ENCODE assay signal across 12 cellular contexts in the genomic region with DNA sequence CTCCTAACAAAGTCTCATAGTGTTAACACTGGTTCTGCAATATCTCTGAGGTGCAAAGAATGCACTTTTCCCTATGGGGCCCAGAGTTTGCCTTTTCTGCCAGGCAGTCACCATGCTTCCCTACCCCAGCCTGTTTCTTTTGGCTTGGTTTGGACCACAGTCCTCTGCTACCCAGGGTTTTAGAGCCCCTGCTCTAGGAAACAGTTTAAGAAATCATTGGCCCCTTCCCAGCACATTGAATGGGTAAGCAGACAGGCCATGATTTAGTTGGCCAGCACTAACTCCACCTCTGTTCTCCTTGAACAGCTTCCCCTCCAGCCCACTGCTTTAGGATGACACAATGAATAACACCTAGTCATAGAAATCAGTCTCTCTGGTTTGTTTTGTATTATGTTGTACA.
DNase-seq lines count a peak whose midpoint lies in the region; ATAC-seq, FAIRE-seq and TF ChIP-seq lines count a peak whose summit lies in the region.
"Had no signal": no experiment of that assay in that cellular context is flagged by ENCODE, and none has a peak within 500 bp of the region (broad histone marks: within the 10 kb centered on the region; RNA-seq: fewer than 3 reads in every experiment).

No MANE protein-coding gene starts in this region.

- TF ChIP-seq RAD21 in GM12878 (IDR thresholded peaks at IDR 0.05; ENCODE audit: insufficient read depth, low read depth, low read length) (no peak), SK-N-SH (IDR thresholded peaks at IDR 0.05; ENCODE audit: low read length) (no peak)

- POLR2A ChIA-PET in GM12878 (lab: Charles Lee) (interaction anchor here (0.5 kb wide), 2 partner anchors 170 to 234 kb away, joined by 3 to 5 read pairs; no protein-coding TSS in a partner anchor), SK-N-SH (lab: Yijun Ruan, JAX) (no interaction called here)

- FAIRE-seq in GM12878 (lab: Jason Lieb, UNC) (no peak), keratinocyte (lab: Jason Lieb, UNC) (no peak)

- H3K4me1 ChIP-seq in cardiac muscle cell (ENCODE audit: low read depth) (no peaks in the 10 kb centered on the region), GM12878 (ENCODE audit: control insufficient read depth, insufficient read depth, low read length) (no peaks in the 10 kb centered on the region), keratinocyte (ENCODE audit: control insufficient read depth, extremely low read depth, insufficient read depth, low read length) (peaks cover 76% of the 10 kb centered on the region), thoracic aorta (ENCODE audit: control insufficient read depth in 1 of 2, low read depth in 2 of 2) (peaks cover 34 to 51% of the 10 kb centered on the region in 2 donors), SK-N-SH (ENCODE audit: control insufficient read depth in 1 of 2, insufficient read depth in 2 of 2, low read depth in 1 of 2, low read length in 1 of 2) (peaks cover 17 to 25% of the 10 kb centered on the region in 2 experiments; a peak in 3 of 4 replicates), esophagus muscularis mucosa (peaks cover 58 to 90% (median 72%) of the 10 kb centered on the region in 4 donors)

- peaks cover 10% of the 10 kb centered on the region for H3K9me1 ChIP-seq in keratinocyte (ENCODE audit: control insufficient read depth, extremely low read depth, insufficient read depth, low read length)

- intact Hi-C loops in Right ventricle myocardium superior (cut with DNase I): loop anchor here (10.0 kb wide), 1 partner anchor 237 kb away; no protein-coding TSS in a partner anchor
- intact Hi-C loops in GM12878 (cut with micrococcal nuclease; ENCODE audit: unreplicated experiment): loop anchor here (5.0 kb wide), 2 partner anchors 125 kb away; partner anchors contain the start of genes DCAF12 and MYORG
- intact Hi-C loops in esophagus muscularis mucosa (cut with DNase I): loop anchor here (2.0 kb wide), 2 partner anchors 73 to 125 kb away; partner anchors contain the start of genes DCAF12 and UBAP1

- H3K4me2 ChIP-seq in GM12878 (ENCODE audit: control insufficient read depth, insufficient read depth): no peak overlapping the region
- no peak overlapping the region for H3K4me2 ChIP-seq in keratinocyte (ENCODE audit: control insufficient read depth, extremely low read depth, insufficient read depth, low read depth, low read length)
- H3K4me2 ChIP-seq in SK-N-SH: no peak overlapping the region

- H3K9me3 ChIP-seq in cardiac muscle cell (ENCODE audit: low read depth) (no peaks in the 10 kb centered on the region), GM12878 (replicated peaks; ENCODE audit: control insufficient read depth, insufficient read depth, low read length) (no peaks in the 10 kb centered on the region), keratinocyte (ENCODE audit: control insufficient read depth, low read depth, low read length) (no peaks in the 10 kb centered on the region), thoracic aorta (no peaks in the 10 kb centered on the region), SK-N-SH (no peaks in the 10 kb centered on the region), esophagus muscularis mucosa (no peaks in the 10 kb centered on the region)
- H3K9me3 ChIP-seq: tibial nerve had no signal

- TF ChIP-seq CTCF in cardiac muscle cell (IDR thresholded peaks at IDR 0.05; ENCODE audit: low read depth, low read length) (no peak), GM12878 (IDR thresholded peaks at IDR 0.05 in 2 of 3, conservative IDR thresholded peaks at IDR 0.05 in 1 of 3; ENCODE audit: control insufficient read depth in 2 of 3, extremely low read depth in 1 of 3, insufficient read depth in 1 of 3, low read depth in 3 of 3, low read length in 3 of 3) (no peak), keratinocyte (optimal IDR thresholded peaks at IDR 0.05 in 1 of 3, IDR thresholded peaks at IDR 0.05 in 1 of 3, conservative IDR thresholded peaks at IDR 0.05 in 1 of 3; ENCODE audit: extremely low read depth in 1 of 3, insufficient read depth in 2 of 3, low read length in 3 of 3) (no peak), thoracic aorta (IDR thresholded peaks at IDR 0.05) (no peak), SK-N-SH (IDR thresholded peaks at IDR 0.05) (no peak), esophagus muscularis mucosa (IDR thresholded peaks at IDR 0.05) (no peak)

- H3K27me3 ChIP-seq in cardiac muscle cell (no peaks in the 10 kb centered on the region), GM12878 (replicated peaks in 1 of 2; ENCODE audit: control insufficient read depth in 2 of 2, insufficient read depth in 2 of 2, low read length in 1 of 2) (no peaks in the 10 kb centered on the region), keratinocyte (ENCODE audit: control insufficient read depth, extremely low read depth, insufficient read depth, low read length) (no peaks in the 10 kb centered on the region), thoracic aorta (replicated peaks; ENCODE audit: insufficient read depth) (no peaks in the 10 kb centered on the region), SK-N-SH (ENCODE audit: insufficient read depth) (no peaks in the 10 kb centered on the region), esophagus muscularis mucosa (no peaks in the 10 kb centered on the region)
- H3K27me3 ChIP-seq: tibial nerve had no signal

- dilution Hi-C loops in keratinocyte (cut with MboI; ENCODE audit: extremely low pct_ligation_motif_present, low sequenced_read_pairs): no loop called here

- H3K9me2 ChIP-seq in SK-N-SH: no peaks in the 10 kb centered on the region

- H3K27ac ChIP-seq in cardiac muscle cell (peak overlapping the region; percentile 13), GM12878 (ENCODE audit: control insufficient read depth, insufficient read depth) (no peak overlapping the region), keratinocyte (ENCODE audit: control insufficient read depth, insufficient read depth, low read length) (peak overlapping the region; percentile 30), thoracic aorta (peak overlapping the region; percentile 71 to 80), SK-N-SH (ENCODE audit: low read depth in 2 of 2, low read length in 1 of 2) (no peak overlapping the region; a peak in 2 of 4 replicates), esophagus muscularis mucosa (replicated peaks in 1 of 4) (peak overlapping the region in 2 of 4 donors; percentile 85 to 86)

- H3K79me2 ChIP-seq in GM12878 (ENCODE audit: control insufficient read depth, insufficient read depth, low read length) (no peaks in the 10 kb centered on the region), keratinocyte (ENCODE audit: control insufficient read depth, insufficient read depth, low read length) (peaks cover 15% of the 10 kb centered on the region), SK-N-SH (ENCODE audit: insufficient read depth) (peaks cover 22% of the 10 kb centered on the region)

- ATAC-seq in Right ventricle myocardium superior (ENCODE audit: poor library complexity) (no peak), GM12878 (no peak), thoracic aorta (ENCODE audit: insufficient number of reproducible peaks, low FRiP score, low read depth) (peak; percentile 10)

- H3K4me3 ChIP-seq in cardiac muscle cell: no peak overlapping the region
- H3K4me3 ChIP-seq in GM12878: no peak overlapping the region
- no peak overlapping the region for H3K4me3 ChIP-seq in keratinocyte (ENCODE audit: control insufficient read depth in 2 of 3, extremely low read depth in 1 of 3, insufficient read depth in 2 of 3, low read depth in 1 of 3, low read length in 3 of 3)
- no peak overlapping the region for H3K4me3 ChIP-seq in thoracic aorta
- no peak overlapping the region for H3K4me3 ChIP-seq in SK-N-SH (ENCODE audit: low read depth in 2 of 2, low read length in 1 of 2)
- no peak overlapping the region for H3K4me3 ChIP-seq in esophagus muscularis mucosa
- H3K4me3 ChIP-seq: tibial nerve had no signal

- H4K20me1 ChIP-seq in GM12878 (ENCODE audit: control insufficient read depth, insufficient read depth) (no peaks in the 10 kb centered on the region), keratinocyte (ENCODE audit: control insufficient read depth, extremely low read depth, insufficient read depth, low read length) (no peaks in the 10 kb centered on the region), SK-N-SH (ENCODE audit: insufficient read depth) (peaks cover 9% of the 10 kb centered on the region; the same call in 1 of the 2 replicates)

- in situ Hi-C loops in GM12878 (cut with MboI) (no loop called here), G401 (cut with HindIII; ENCODE audit: low sequenced_read_pairs) (no loop called here)

- RAD21 ChIA-PET in GM12878 (lab: Charles Lee; ENCODE audit: unreplicated experiment): interaction anchor here (0.8 to 1.3 kb wide), 6 partner anchors 25 to 179 kb away, joined by 3 to 5 read pairs (median 4); partner anchors contain the start of gene UBAP1

- BruUV-seq in GM12878 (replicated peaks; lab: Mats Ljungman, UMichigan): TSS peak; percentile 44

- peak in 1 of 2 donors; percentile 73 for DNase-seq in cardiac muscle cell (ENCODE audit: low read depth in 1 of 2, low spot score in 1 of 2)
- DNase-seq in Right ventricle myocardium superior: no peak
- DNase-seq in GM12878 (ENCODE audit: low read depth, low spot score): no peak
- no peak for DNase-seq in keratinocyte (ENCODE audit: low read depth, low spot score)
- DNase-seq in thoracic aorta (ENCODE audit: low spot score): no peak
- DNase-seq in SK-N-SH: no peak
- DNase-seq in G401 (ENCODE audit: low spot score): no peak
- no peak for DNase-seq in esophagus muscularis mucosa (ENCODE audit: extremely low spot score)
- DNase-seq: effector memory CD4-positive, alpha-beta T cell; glutamatergic neuron; NCI-H2227 treated with DMSO at 0.1 percent for 48 hours had no signal

- peaks cover 22% of the 10 kb centered on the region for H3F3A ChIP-seq in SK-N-SH (replicated peaks; ENCODE audit: insufficient read depth)

- H2AFZ ChIP-seq in GM12878 (ENCODE audit: control insufficient read depth, low read depth, low read length): no peak overlapping the region
- no peak overlapping the region for H2AFZ ChIP-seq in keratinocyte (ENCODE audit: control insufficient read depth, low read length)
- no peak overlapping the region for H2AFZ ChIP-seq in SK-N-SH (ENCODE audit: low read depth)

- H3K9ac ChIP-seq in GM12878 (ENCODE audit: control insufficient read depth, insufficient read depth, low read length): no peak overlapping the region
- H3K9ac ChIP-seq in keratinocyte (ENCODE audit: control insufficient read depth, extremely low read depth, insufficient read depth, low read length): no peak overlapping the region
- H3K9ac ChIP-seq in SK-N-SH: no peak overlapping the region

- CTCF ChIA-PET in GM12878 (lab: Yijun Ruan, JAX): interaction anchor here (0.6 to 3.0 kb wide), 35 partner anchors 9 to 359 kb away, joined by 3 to 19 read pairs (median 5); partner anchors contain the start of genes MYORG, RPP25L and UBAP1
- CTCF ChIA-PET in SK-N-SH (lab: Yijun Ruan, JAX): interaction anchor here (0.8 to 4.5 kb wide), 22 partner anchors 9 to 327 kb away, joined by 3 to 24 read pairs (median 4); partner anchors contain the start of genes UBAP1 and UBAP2

- H3K36me3 ChIP-seq in cardiac muscle cell (peaks cover 22% of the 10 kb centered on the region), GM12878 (ENCODE audit: control insufficient read depth in 2 of 2, insufficient read depth in 2 of 2, low read length in 1 of 2) (peaks cover 23 to 34% of the 10 kb centered on the region in 2 experiments), keratinocyte (ENCODE audit: control insufficient read depth in 2 of 2, extremely low read depth in 1 of 2, insufficient read depth in 2 of 2, low read length in 2 of 2) (peaks cover 19 to 48% of the 10 kb centered on the region in 2 experiments), thoracic aorta (peaks cover 23% of the 10 kb centered on the region), SK-N-SH (replicated peaks in 1 of 2; ENCODE audit: control insufficient read depth in 1 of 2, insufficient read depth in 2 of 2, low read length in 1 of 2) (peaks cover 5 to 63% of the 10 kb centered on the region in 2 experiments), esophagus muscularis mucosa (peaks cover 14 to 55% (median 36%) of the 10 kb centered on the region in 4 donors)

- TF ChIP-seq EP300 in GM12878 (IDR thresholded peaks at IDR 0.05; ENCODE audit: borderline replicate concordance in 1 of 2, control insufficient read depth in 1 of 2, low read depth in 2 of 2, low read length in 2 of 2) (no peak), SK-N-SH (IDR thresholded peaks at IDR 0.05; ENCODE audit: borderline replicate concordance in 1 of 2, low read depth in 1 of 2, low read length in 1 of 2) (no peak), esophagus muscularis mucosa (IDR thresholded peaks at IDR 0.05) (no peak)

- TF ChIP-seq POLR2A in GM12878 (IDR thresholded peaks at IDR 0.05; ENCODE audit: low read depth, low read length): no peak
- TF ChIP-seq POLR2A in esophagus muscularis mucosa (IDR thresholded peaks at IDR 0.05; ENCODE audit: low read depth): no peak

- SMC1A ChIA-PET in GM12878 (lab: Charles Lee; ENCODE audit: uncharacterized antibody, unreplicated experiment): interaction anchor here (0.6 to 3.0 kb wide), 6 partner anchors 12 to 421 kb away, joined by 3 to 11 read pairs (median 3); partner anchors contain the start of gene UBAP2

Comparison
In these comparisons a context has a peak if more than half of its experiments do, and no peak if none do; other contexts are left out.
1. H3K27ac ChIP-seq: peak in cardiac muscle cell (single experiment), keratinocyte (single experiment) and thoracic aorta (2 of 2); none in GM12878 (single experiment) and SK-N-SH (0 of 2).